Comparison of ENCODE assay signal across 21 cellular contexts in the genomic region with DNA sequence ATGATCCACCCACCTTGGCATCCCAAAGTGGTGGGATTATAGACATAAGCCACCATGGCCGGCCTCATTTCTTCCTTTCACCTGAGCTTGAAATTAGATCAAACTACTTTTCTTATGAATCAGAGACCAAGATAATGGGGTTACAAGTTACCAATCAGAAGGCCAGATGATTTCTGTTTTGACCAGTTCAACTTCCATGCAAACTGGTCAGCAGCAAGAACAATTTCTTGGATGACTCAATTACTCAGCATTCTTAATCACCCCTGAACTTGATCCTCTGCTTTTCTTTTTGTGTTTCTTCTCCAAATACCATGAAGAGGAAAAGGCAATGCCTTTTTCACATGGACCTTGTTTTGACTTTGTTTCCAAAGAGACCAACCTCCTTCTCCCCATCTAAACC. TPM values are rescaled to one million over a fixed set of nuclear protein-coding genes. Genes with fewer than 3 reads are reported as not detected.
DNase-seq lines count a peak whose midpoint lies in the region; ATAC-seq and TF ChIP-seq lines count a peak whose summit lies in the region.
"Had no signal": no experiment of that assay in that cellular context is flagged by ENCODE, and none has a peak within 500 bp of the region (broad histone marks: within the 10 kb centered on the region; RNA-seq: fewer than 3 reads in every experiment).

No MANE protein-coding gene starts in this region.

- CTCF ChIA-PET in PC-9 (lab: Charles Lee) (no interaction called here), WTC11 (lab: Charles Lee) (no interaction called here)

- H2AFZ ChIP-seq in PC-9 = no peak overlapping the region
- H2AFZ ChIP-seq: parathyroid adenoma had no signal

- H3K4me3 ChIP-seq in PC-9 (no peak overlapping the region), choroid plexus epithelial cell (ENCODE audit: low read depth, low read length) (no peak overlapping the region), SJCRH30 (no peak overlapping the region)
- H3K4me3 ChIP-seq: GM12878, lower lobe of right lung had no signal

- POLR2A ChIA-PET in PC-9 (lab: Charles Lee; ENCODE audit: unreplicated experiment) = no interaction called here
- POLR2A ChIA-PET in WTC11 (lab: Charles Lee) = no interaction called here

- no peak for ATAC-seq in WTC11
- ATAC-seq: activated CD8-positive, alpha-beta T cell treated with anti-CD3 and anti-CD28 coated beads, Interleukin-2, amount 10 ng/mL, durations not matched to agents 7 days and 5 days; lower lobe of right lung had no signal

- peaks cover 7% of the 10 kb centered on the region; the same call in 1 of the 2 replicates for H3F3A ChIP-seq in PC-9 (ENCODE audit: insufficient read depth, low read depth)

- no peak for TF ChIP-seq CTCF in PC-9 (conservative IDR thresholded peaks at IDR 0.05)
- TF ChIP-seq CTCF in choroid plexus epithelial cell (conservative IDR thresholded peaks at IDR 0.05; ENCODE audit: low read depth, low read length) = no peak
- TF ChIP-seq CTCF in WTC11 (IDR thresholded peaks at IDR 0.05) = no peak

- H3K79me2 ChIP-seq in PC-9 (ENCODE audit: low read depth) = no peaks in the 10 kb centered on the region
- H3K79me2 ChIP-seq: parathyroid adenoma had no signal

- H3K27ac ChIP-seq in PC-9 (peak overlapping the region; percentile 68), SJCRH30 (no peak overlapping the region)
- H3K27ac ChIP-seq: lower lobe of right lung, parathyroid adenoma, VCaP had no signal

- H4K20me1 ChIP-seq in PC-9 (ENCODE audit: insufficient read depth) = no peaks in the 10 kb centered on the region

- no TSS peak for BruUV-seq in PC-9 (replicated peaks; lab: Mats Ljungman, UMichigan)

- intact Hi-C loops in PC-9 (cut with micrococcal nuclease; ENCODE audit: unreplicated experiment) = no loop called here

- H3K4me1 ChIP-seq in PC-9 (replicated peaks; ENCODE audit: insufficient read depth) = peaks cover 24% of the 10 kb centered on the region
- no peaks in the 10 kb centered on the region for H3K4me1 ChIP-seq in SJCRH30
- H3K4me1 ChIP-seq: lower lobe of right lung, parathyroid adenoma had no signal

- peaks cover 15% of the 10 kb centered on the region for H3K4me1 Mint-ChIP-seq in WTC11

- DNase-seq in EH (ENCODE audit: low read depth) = peak; percentile 66
- peak in 1 of 2 experiments; percentile 66 for DNase-seq in PC-9
- DNase-seq in choroid plexus epithelial cell (ENCODE audit: low read depth) = peak; percentile 80
- peak; percentile 83 for DNase-seq in kidney tubule cell (ENCODE audit: low spot score)
- DNase-seq in WTC11 (ENCODE audit: low spot score) = no peak
- DNase-seq in NCI-H82 treated with DMSO at 0.1 percent for 48 hours (lab: John Stamatoyannopoulos, UW; ENCODE audit: unreplicated experiment) = no peak
- DNase-seq in stimulated activated CD8-positive, alpha-beta memory T cell treated with anti-CD3 and anti-CD28 coated beads, Interleukin-4, amount 100 ng/mL, for 48 hours = no peak
- no peak for DNase-seq in SJCRH30
- DNase-seq: activated CD8-positive, alpha-beta T cell treated with anti-CD3 and anti-CD28 coated beads, Interleukin-2, amount 10 ng/mL, durations not matched to agents 7 days and 5 days; activated naive CD8-positive, alpha-beta T cell treated with anti-CD3 and anti-CD28 coated beads, Interleukin-2, amount 10 ng/mL, durations not matched to agents 7 days and 5 days; activated T-cell treated with anti-CD3 and anti-CD28 coated beads, Interleukin-2, amount 50 U/mL, for 48 hours; AML-193; endodermal cell; lower lobe of right lung; naive B cell; NCI-H1048; stimulated activated CD4-positive, alpha-beta T cell treated with anti-CD3 and anti-CD28 coated beads, Interleukin-4, amount 100 ng/mL, for 24 hours had no signal

- H3K27me3 Mint-ChIP-seq in WTC11 (ENCODE audit: low read depth) = no peaks in the 10 kb centered on the region
- H3K27me3 Mint-ChIP-seq: IgD-negative memory B cell had no signal

- no peak overlapping the region for H3K4me3 Mint-ChIP-seq in WTC11
- H3K4me3 Mint-ChIP-seq: activated CD8-positive, alpha-beta T cell treated with anti-CD3 and anti-CD28 coated beads, Interleukin-2, amount 10 ng/mL, durations not matched to agents 7 days and 5 days; activated naive CD8-positive, alpha-beta T cell treated with anti-CD3 and anti-CD28 coated beads, Interleukin-2, amount 10 ng/mL, durations not matched to agents 7 days and 5 days; endodermal cell; IgD-negative memory B cell; naive B cell had no signal

- no peaks in the 10 kb centered on the region for H3K27me3 ChIP-seq in PC-9 (ENCODE audit: insufficient read depth, low read depth)
- H3K27me3 ChIP-seq in SJCRH30 = no peaks in the 10 kb centered on the region

- H3K9me3 ChIP-seq in PC-9 (ENCODE audit: insufficient read depth, low read depth) (no peaks in the 10 kb centered on the region), SJCRH30 (replicated peaks) (no peaks in the 10 kb centered on the region)
- H3K9me3 ChIP-seq: lower lobe of right lung had no signal

- peak overlapping the region; percentile 47 for H3K4me2 ChIP-seq in PC-9

- H3K27ac Mint-ChIP-seq in WTC11 = no peak overlapping the region
- H3K27ac Mint-ChIP-seq: activated CD8-positive, alpha-beta T cell treated with anti-CD3 and anti-CD28 coated beads, Interleukin-2, amount 10 ng/mL, durations not matched to agents 7 days and 5 days; activated naive CD8-positive, alpha-beta T cell treated with anti-CD3 and anti-CD28 coated beads, Interleukin-2, amount 10 ng/mL, durations not matched to agents 7 days and 5 days; endodermal cell; IgD-negative memory B cell had no signal

- H3K36me3 ChIP-seq in PC-9 (ENCODE audit: low read depth) (no peaks in the 10 kb centered on the region), SJCRH30 (no peaks in the 10 kb centered on the region)
- H3K36me3 ChIP-seq: lower lobe of right lung had no signal

- no peaks in the 10 kb centered on the region for H3K36me3 Mint-ChIP-seq in WTC11
- H3K36me3 Mint-ChIP-seq: activated naive CD8-positive, alpha-beta T cell treated with anti-CD3 and anti-CD28 coated beads, Interleukin-2, amount 10 ng/mL, durations not matched to agents 7 days and 5 days; IgD-negative memory B cell; naive B cell had no signal

- no peaks in the 10 kb centered on the region for H3K9me2 ChIP-seq in PC-9 (ENCODE audit: insufficient read depth)

- no peaks in the 10 kb centered on the region for H3K9me3 Mint-ChIP-seq in WTC11
- H3K9me3 Mint-ChIP-seq: activated naive CD8-positive, alpha-beta T cell treated with anti-CD3 and anti-CD28 coated beads, Interleukin-2, amount 10 ng/mL, durations not matched to agents 7 days and 5 days; endodermal cell; IgD-negative memory B cell; naive B cell had no signal

TF ChIP-seq in WTC11, 78 proteins besides CTCF, POLR2A, EP300 and RAD21 (continues in another document):
- TF ChIP-seq CBFB (CRISPR knock-in tag; IDR thresholded peaks at IDR 0.05; ENCODE audit: low read depth) = no peak
- TF ChIP-seq ATF2 (CRISPR knock-in tag; IDR thresholded peaks at IDR 0.05; ENCODE audit: borderline replicate concordance, low read depth) = no peak
- TF ChIP-seq, protein P1, sequence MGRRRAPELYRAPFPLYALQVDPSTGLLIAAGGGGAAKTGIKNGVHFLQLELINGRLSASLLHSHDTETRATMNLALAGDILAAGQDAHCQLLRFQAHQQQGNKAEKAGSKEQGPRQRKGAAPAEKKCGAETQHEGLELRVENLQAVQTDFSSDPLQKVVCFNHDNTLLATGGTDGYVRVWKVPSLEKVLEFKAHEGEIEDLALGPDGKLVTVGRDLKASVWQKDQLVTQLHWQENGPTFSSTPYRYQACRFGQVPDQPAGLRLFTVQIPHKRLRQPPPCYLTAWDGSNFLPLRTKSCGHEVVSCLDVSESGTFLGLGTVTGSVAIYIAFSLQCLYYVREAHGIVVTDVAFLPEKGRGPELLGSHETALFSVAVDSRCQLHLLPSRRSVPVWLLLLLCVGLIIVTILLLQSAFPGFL (CRISPR knock-in tag; IDR thresholded peaks at IDR 0.05; ENCODE audit: borderline replicate concordance) = no peak
- TF ChIP-seq ZBTB21 (CRISPR knock-in tag; IDR thresholded peaks at IDR 0.05; ENCODE audit: borderline replicate concordance) = no peak
- no peak for TF ChIP-seq HMGXB4 (CRISPR knock-in tag; IDR thresholded peaks at IDR 0.05)

RNA-seq across cellular contexts. Expression of gene PLIN2, which starts 10.0 kb away (rescaled TPM):
- 2.2 and 2.7 TPM in 2 replicates for total RNA-seq in PC-9 (2021)
- total RNA-seq in WTC11 (2021) = 19.9 to 24.9 TPM (median 23.0 TPM) in 3 replicates
- total RNA-seq in SJCRH30 (2014; rRNA removed; shearing (Covaris generic)) = 27.1 and 30.7 TPM in 2 replicates

RNA-seq across cellular contexts. Expression of gene HAUS6, which starts 34.6 kb away (rescaled TPM):
- 13.3 and 19.1 TPM in 2 replicates for total RNA-seq in PC-9 (2021)
- total RNA-seq in WTC11 (2021) = 37.9 to 43.3 TPM (median 39.8 TPM) in 3 replicates
- 44.7 and 49.7 TPM in 2 replicates for total RNA-seq in SJCRH30 (2014; rRNA removed; shearing (Covaris generic))

Comparison
In these comparisons a context has a peak if more than half of its experiments do, and no peak if none do; other contexts are left out.
1. DNase-seq: peak in EH (single experiment), choroid plexus epithelial cell (single experiment) and kidney tubule cell (single experiment); none in WTC11 (single experiment), NCI-H82 treated with DMSO at 0.1 percent for 48 hours (single experiment), stimulated activated CD8-positive, alpha-beta memory T cell treated with anti-CD3 and anti-CD28 coated beads, Interleukin-4, amount 100 ng/mL, for 48 hours (single experiment) and SJCRH30 (0 of 2).